8 cellular contexts compared by ENCODE assay signal in genomic region chr3:25592510-25592968, GRCh38.
DNase-seq lines count a peak whose midpoint lies in the region; ATAC-seq and TF ChIP-seq lines count a peak whose summit lies in the region.

No MANE protein-coding gene starts in this region.

- POLR2A ChIA-PET in PC-9 (lab: Charles Lee; ENCODE audit: unreplicated experiment) = interaction anchor here (0.5 kb wide), 1 partner anchor 193 kb away, joined by 6 read pairs; no protein-coding TSS in a partner anchor

- H3K27me3 ChIP-seq in PC-9 (ENCODE audit: insufficient read depth, low read depth) (no peaks in the 10 kb centered on the region), dorsolateral prefrontal cortex (no peaks in the 10 kb centered on the region)

- peaks cover 7% of the 10 kb centered on the region; the same call in 1 of the 2 replicates for H3F3A ChIP-seq in PC-9 (ENCODE audit: insufficient read depth, low read depth)

- no peaks in the 10 kb centered on the region for H3K36me3 ChIP-seq in PC-9 (ENCODE audit: low read depth)

- peaks cover 13% of the 10 kb centered on the region for H3K4me1 ChIP-seq in PC-9 (replicated peaks; ENCODE audit: insufficient read depth)

- peak overlapping the region; percentile 41 for H3K4me2 ChIP-seq in PC-9

- intact Hi-C loops in PC-9 (cut with micrococcal nuclease; ENCODE audit: unreplicated experiment) = loop anchor here (5.0 to 10.0 kb wide), 4 partner anchors 150 to 1598 kb away; partner anchors contain the start of gene RARB
- intact Hi-C loops in dorsolateral prefrontal cortex (cut with DNase I) = loop anchor here (5.0 to 10.0 kb wide), 5 partner anchors 138 to 820 kb away; no protein-coding TSS in a partner anchor

- H3K27ac ChIP-seq in PC-9 (peak overlapping the region; percentile 67), dorsolateral prefrontal cortex (peak overlapping the region in 19 of 59 donors; percentile 2 to 60 (median 20))

- no peaks in the 10 kb centered on the region for H3K9me3 ChIP-seq in PC-9 (ENCODE audit: insufficient read depth, low read depth)

- no peak; the same call in 1 of the 2 replicates for TF ChIP-seq CTCF in PC-9 (conservative IDR thresholded peaks at IDR 0.05)
- TF ChIP-seq CTCF in dorsolateral prefrontal cortex (IDR thresholded peaks at IDR 0.05 in 54 of 56, conservative IDR thresholded peaks at IDR 0.05 in 2 of 56; ENCODE audit: low read depth in 1 of 56, partially characterized antibody in 56 of 56) = no peak

- H3K79me2 ChIP-seq in PC-9 (ENCODE audit: low read depth) = no peaks in the 10 kb centered on the region

- peak; percentile 32 for ATAC-seq in GM18870 (IDR thresholded peaks at IDR 0.05; ENCODE audit: unreplicated experiment)
- ATAC-seq in GM21786 (IDR thresholded peaks at IDR 0.05; ENCODE audit: unreplicated experiment) = no peak
- ATAC-seq in HG02623 (IDR thresholded peaks at IDR 0.05; ENCODE audit: unreplicated experiment) = no peak

- H4K20me1 ChIP-seq in PC-9 (ENCODE audit: insufficient read depth) = no peaks in the 10 kb centered on the region

- H3K4me3 ChIP-seq in PC-9 (no peak overlapping the region), dorsolateral prefrontal cortex (no peak overlapping the region)

- peak; percentile 62 to 74 for DNase-seq in PC-9
- peak; percentile 82 for DNase-seq in fibroblast of peridontal ligament (ENCODE audit: extremely low read depth)
- DNase-seq in renal cortical epithelial cell (ENCODE audit: low read depth) = peak; percentile 89
- no peak for DNase-seq in dorsolateral prefrontal cortex
- DNase-seq in activated CD4-positive, alpha-beta T cell treated with anti-CD3 and anti-CD28 coated beads for 1 hour = no peak

- H2AFZ ChIP-seq in PC-9 = 0 out of 2 replicates have a peak overlapping the region, but pooled peaks have one; percentile 54

- CTCF ChIA-PET in PC-9 (lab: Charles Lee) = interaction anchor here (1.5 kb wide), 1 partner anchor 10 kb away, joined by 4 read pairs; no protein-coding TSS in a partner anchor

- H3K9me2 ChIP-seq in PC-9 (ENCODE audit: insufficient read depth) = no peaks in the 10 kb centered on the region

- BruUV-seq in PC-9 (replicated peaks; lab: Mats Ljungman, UMichigan) = no TSS peak

Comparison
In these comparisons a context has a peak if more than half of its experiments do, and no peak if none do; other contexts are left out.
1. DNase-seq: peak in PC-9 (2 of 2), fibroblast of peridontal ligament (single experiment) and renal cortical epithelial cell (single experiment); none in dorsolateral prefrontal cortex (0 of 10) and activated CD4-positive, alpha-beta T cell treated with anti-CD3 and anti-CD28 coated beads for 1 hour (single experiment).